In the genomic region with DNA sequence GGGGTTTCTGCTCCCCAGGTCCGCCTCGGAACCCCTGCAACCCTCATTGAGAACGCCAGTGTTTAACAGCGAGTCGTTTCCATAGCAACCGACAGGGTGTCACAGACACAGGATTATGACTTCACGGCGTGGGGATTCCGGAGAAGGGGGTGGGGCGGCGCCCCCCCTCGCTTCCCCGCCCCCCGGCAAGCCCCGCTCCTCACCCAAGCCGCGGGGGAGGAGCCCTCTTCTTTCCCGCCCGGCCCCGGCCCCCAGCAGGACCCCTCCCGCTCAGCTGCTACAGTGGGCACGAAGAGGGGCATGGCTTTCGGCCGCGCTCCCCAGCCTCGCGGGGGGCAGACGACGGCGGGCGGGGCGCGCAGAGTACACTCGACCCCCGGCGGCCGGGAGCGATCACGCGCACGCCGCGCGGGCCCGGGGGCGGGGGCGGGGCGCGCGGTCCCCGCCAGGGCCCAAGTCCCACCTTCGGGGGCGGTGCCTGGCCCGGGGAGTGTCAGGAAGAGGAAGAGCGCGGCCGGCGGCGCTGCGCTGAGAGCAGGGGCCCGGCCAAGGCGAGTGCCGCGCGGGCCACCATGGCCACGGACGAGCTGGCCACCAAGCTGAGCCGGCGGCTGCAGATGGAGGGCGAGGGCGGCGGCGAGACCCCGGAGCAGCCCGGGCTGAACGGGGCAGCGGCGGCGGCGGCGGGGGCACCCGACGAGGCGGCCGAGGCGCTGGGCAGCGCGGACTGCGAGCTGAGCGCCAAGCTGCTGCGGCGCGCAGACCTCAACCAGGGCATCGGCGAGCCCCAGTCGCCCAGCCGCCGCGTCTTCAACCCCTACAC, we compare ENCODE assay signal across 8 cellular contexts.
DNase-seq lines count a peak whose midpoint lies in the region; ATAC-seq lines count a peak whose summit lies in the region.

A gene with protein sequence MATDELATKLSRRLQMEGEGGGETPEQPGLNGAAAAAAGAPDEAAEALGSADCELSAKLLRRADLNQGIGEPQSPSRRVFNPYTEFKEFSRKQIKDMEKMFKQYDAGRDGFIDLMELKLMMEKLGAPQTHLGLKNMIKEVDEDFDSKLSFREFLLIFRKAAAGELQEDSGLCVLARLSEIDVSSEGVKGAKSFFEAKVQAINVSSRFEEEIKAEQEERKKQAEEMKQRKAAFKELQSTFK (plus strand): TSS at position 489 of the 823 bp plus-strand sequence. CDS start 84 bp downstream, at position 573.

- DNase-seq in NCI-H2029 (lab: John Stamatoyannopoulos, UW) (peak; percentile 76), NCI-H2029 treated with DMSO at 0.1 percent for 48 hours (lab: John Stamatoyannopoulos, UW) (no peak), NCI-H2227 (lab: John Stamatoyannopoulos, UW; ENCODE audit: unreplicated experiment) (peak; percentile 93), caudate nucleus (lab: John Stamatoyannopoulos, UW) (peak in 39 of 61 donors; percentile 6 to 82 (median 36)), islet precursor cell (peak; percentile 88)
- DNase-seq in activated CD4-positive, CD25-positive, alpha-beta regulatory T cell (lab: John Stamatoyannopoulos, UW) = peak; percentile 65 to 69 (median 68)
- DNase-seq in stimulated activated CD4-positive, alpha-beta T cell treated with anti-CD3 and anti-CD28 coated beads, Interleukin-12 subunit alpha, Interleukin-12 subunit beta, amount 100 ng/mL, for 48 hours (ENCODE audit: low read depth in 2 of 3, low spot score in 1 of 3) = peak; percentile 55 to 82 (median 71)

- H3K27ac ChIP-seq in caudate nucleus (ENCODE audit: low read depth, low read length) = peak within 1 kb of the TSS; percentile 67

- peak; percentile 83 for ATAC-seq in HG03045 (IDR thresholded peaks at IDR 0.05; ENCODE audit: unreplicated experiment)
